ENCODE assay signal across 12 cellular contexts in the genomic region with DNA sequence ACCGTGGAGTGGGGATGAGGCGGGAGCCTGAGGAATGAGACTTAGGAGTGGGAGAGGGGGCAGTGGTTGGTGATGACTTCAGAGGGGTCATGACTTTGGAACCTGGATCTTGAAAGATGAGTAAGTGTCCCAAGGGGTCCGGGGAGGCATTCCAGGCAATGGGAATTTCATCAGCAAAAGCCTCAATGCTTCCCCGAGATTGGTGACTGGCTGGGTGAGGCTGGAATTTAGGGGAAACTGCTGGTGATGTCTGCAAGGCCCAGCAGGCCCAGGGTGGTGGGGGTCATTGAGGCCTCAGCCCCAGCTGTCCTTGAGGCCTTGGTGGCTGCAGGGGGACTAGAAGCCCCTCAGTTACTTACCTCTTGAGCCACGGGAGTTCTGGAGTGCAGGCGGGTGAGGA. TPM values are rescaled to one million over a fixed set of nuclear protein-coding genes. Genes with fewer than 3 reads are reported as not detected.
DNase-seq lines count a peak whose midpoint lies in the region; ATAC-seq, FAIRE-seq and TF ChIP-seq lines count a peak whose summit lies in the region.
"Had no signal": no experiment of that assay in that cellular context is flagged by ENCODE, and none has a peak within 500 bp of the region (broad histone marks: within the 10 kb centered on the region; RNA-seq: fewer than 3 reads in every experiment).

No MANE protein-coding gene starts in this region.

- peak overlapping the region; percentile 15 for H3K4me3 Mint-ChIP-seq in chondrocyte (ENCODE audit: unreplicated experiment)
- H3K4me3 Mint-ChIP-seq: activated naive CD4-positive, alpha-beta T cell treated with anti-CD3 and anti-CD28 coated beads for 36 hours had no signal

- peaks cover 3 to 4% of the 10 kb centered on the region in 2 experiments; a peak in 2 of 3 replicates for H3K36me3 ChIP-seq in HEK293 (ENCODE audit: control insufficient read depth in 2 of 2, insufficient read depth in 1 of 2, low read length in 2 of 2)
- peaks cover 0 to 12% of the 10 kb centered on the region in 2 experiments; a peak in 2 of 5 replicates for H3K36me3 ChIP-seq in HepG2 (replicated peaks in 1 of 2; ENCODE audit: control insufficient read depth in 1 of 2, insufficient read depth in 2 of 2, low read length in 2 of 2)
- peaks cover 0 to 9% (median 5%) of the 10 kb centered on the region in 5 donors for H3K36me3 ChIP-seq in subcutaneous abdominal adipose tissue (ENCODE audit: control insufficient read depth in 5 of 5, insufficient read depth in 5 of 5, low read length in 5 of 5)
- no peaks in the 10 kb centered on the region for H3K36me3 ChIP-seq in PC-9 (ENCODE audit: low read depth)

- TF ChIP-seq CTCF in HEK293 (tag by site-specific recombination; IDR thresholded peaks at IDR 0.05), result no peak
- TF ChIP-seq CTCF in chondrocyte (IDR thresholded peaks at IDR 0.05), result no peak
- TF ChIP-seq CTCF in HepG2 (CRISPR knock-in tag; IDR thresholded peaks at IDR 0.05), result no peak
- no peak for TF ChIP-seq CTCF in PC-9 (conservative IDR thresholded peaks at IDR 0.05)

- in situ Hi-C loops in HepG2 (cut with HindIII; ENCODE audit: extremely low pct_ligation_motif_present, low pct_unique_long_range_greater_than_20kb), result no loop called here

- H3K9me3 ChIP-seq in HEK293 (ENCODE audit: control insufficient read depth, insufficient read depth, low read depth, low read length) (no peaks in the 10 kb centered on the region), HepG2 (ENCODE audit: low read length) (no peaks in the 10 kb centered on the region), subcutaneous abdominal adipose tissue (ENCODE audit: control insufficient read depth in 5 of 5, low read length in 5 of 5) (no peaks in the 10 kb centered on the region), PC-9 (ENCODE audit: insufficient read depth, low read depth) (no peaks in the 10 kb centered on the region)

- FAIRE-seq in HepG2 (lab: Jason Lieb, UNC), result no peak

- H3K4me3 ChIP-seq in HEK293 (ENCODE audit: low read depth, low read length) (no peak overlapping the region), HepG2 (replicated peaks in 1 of 3; ENCODE audit: insufficient read depth in 1 of 3, low read depth in 2 of 3, low read length in 3 of 3) (no peak overlapping the region; a peak in 1 of 6 replicates), subcutaneous abdominal adipose tissue (ENCODE audit: low read depth in 1 of 5, low read length in 5 of 5) (no peak overlapping the region), PC-9 (no peak overlapping the region)

- H3K27me3 ChIP-seq in HepG2 (ENCODE audit: control insufficient read depth in 1 of 2, insufficient read depth in 2 of 2, low read length in 2 of 2), result no peaks in the 10 kb centered on the region
- no peaks in the 10 kb centered on the region for H3K27me3 ChIP-seq in subcutaneous abdominal adipose tissue (ENCODE audit: control insufficient read depth in 5 of 5, insufficient read depth in 4 of 5, low read length in 5 of 5)
- no peaks in the 10 kb centered on the region for H3K27me3 ChIP-seq in PC-9 (ENCODE audit: insufficient read depth, low read depth)
- H3K27me3 ChIP-seq: foreskin keratinocyte had no signal

- DNase-seq in chondrocyte (ENCODE audit: low spot score) (no peak), HepG2 (ENCODE audit: low spot score) (no peak), PC-9 (no peak), activated gamma-delta T cell (lab: John Stamatoyannopoulos, UW) (no peak)
- no peak for DNase-seq in activated CD4-positive, alpha-beta T cell treated with anti-CD3 and anti-CD28 coated beads, Interleukin-2, amount 50 U/mL, for 48 hours
- DNase-seq: activated naive CD4-positive, alpha-beta T cell treated with anti-CD3 and anti-CD28 coated beads for 36 hours; KG1; NCI-H526 had no signal

- H3K27me3 Mint-ChIP-seq in chondrocyte (ENCODE audit: low read depth), result no peaks in the 10 kb centered on the region

- TF ChIP-seq RAD21 in HepG2 (CRISPR knock-in tag; IDR thresholded peaks at IDR 0.05), result no peak

- peaks cover 93% of the 10 kb centered on the region for H3K4me1 Mint-ChIP-seq in chondrocyte (ENCODE audit: low read depth)

- BruUV-seq in HepG2 (replicated peaks; lab: Mats Ljungman, UMichigan) (no TSS peak), PC-9 (replicated peaks; lab: Mats Ljungman, UMichigan) (no TSS peak)

- no peaks in the 10 kb centered on the region for H3K9me2 ChIP-seq in PC-9 (ENCODE audit: insufficient read depth)

- peaks cover 36% of the 10 kb centered on the region for H3K4me1 ChIP-seq in HEK293 (ENCODE audit: control insufficient read depth, insufficient read depth, low read length)
- peaks cover 98% of the 10 kb centered on the region for H3K4me1 ChIP-seq in HepG2 (ENCODE audit: insufficient read depth, low read length)
- peaks cover 34 to 86% (median 67%) of the 10 kb centered on the region in 5 donors for H3K4me1 ChIP-seq in subcutaneous abdominal adipose tissue (ENCODE audit: control insufficient read depth in 5 of 5, insufficient read depth in 5 of 5, low read length in 5 of 5)
- peaks cover 63% of the 10 kb centered on the region for H3K4me1 ChIP-seq in PC-9 (replicated peaks; ENCODE audit: insufficient read depth)

- no peak for TF ChIP-seq POLR2A in HepG2 (IDR thresholded peaks at IDR 0.05; ENCODE audit: insufficient read depth in 1 of 2, low read depth in 2 of 2, low read length in 2 of 2)

- H3K9ac ChIP-seq in HepG2 (ENCODE audit: insufficient read depth, low read depth, low read length), result no peak overlapping the region
- H3K9ac ChIP-seq in subcutaneous abdominal adipose tissue (ENCODE audit: low read length in 5 of 5), result peak overlapping the region in 2 of 5 donors; percentile 5 to 29

- H3K36me3 Mint-ChIP-seq in chondrocyte (ENCODE audit: low read depth), result peaks cover 4% of the 10 kb centered on the region

- H3K27ac Mint-ChIP-seq in chondrocyte (ENCODE audit: unreplicated experiment), result peak overlapping the region; percentile 96
- H3K27ac Mint-ChIP-seq: activated naive CD4-positive, alpha-beta T cell treated with anti-CD3 and anti-CD28 coated beads for 36 hours had no signal

- no peak overlapping the region for H3K27ac ChIP-seq in HEK293 (ENCODE audit: extremely low read depth, low read depth, low read length)
- peak overlapping the region; percentile 48 for H3K27ac ChIP-seq in HepG2 (ENCODE audit: extremely low read length, insufficient read depth, low read length)
- peak overlapping the region; percentile 90 for H3K27ac ChIP-seq in subcutaneous abdominal adipose tissue (ENCODE audit: low read depth, low read length)
- no peak overlapping the region for H3K27ac ChIP-seq in PC-9

- intact Hi-C loops in HepG2 (cut with micrococcal nuclease; ENCODE audit: unreplicated experiment), result no loop called here
- intact Hi-C loops in PC-9 (cut with micrococcal nuclease; ENCODE audit: unreplicated experiment), result no loop called here

- WGBS in HepG2 (ENCODE audit: low lambda C conversion rate), result 74% methylated on average over 4 of the region's 6 CpGs

- CTCF ChIA-PET in HEK293 (lab: Yijun Ruan, JAX) (interaction anchor here (1.0 to 2.0 kb wide), 4 partner anchors 29 to 65 kb away, joined by 3 to 7 read pairs (median 6); no protein-coding TSS in a partner anchor), HepG2 (lab: Yijun Ruan, JAX; ENCODE audit: low intra/inter-chr PET ratio, low total read pairs) (no interaction called here), PC-9 (lab: Charles Lee) (no interaction called here)

- H3K4me2 ChIP-seq in HepG2 (ENCODE audit: low read depth, low read length) (no peak overlapping the region; the same call in 1 of the 2 replicates), PC-9 (no peak overlapping the region)

- peaks cover 53% of the 10 kb centered on the region for H3F3A ChIP-seq in PC-9 (ENCODE audit: insufficient read depth, low read depth)

- no peaks in the 10 kb centered on the region for H3K9me3 Mint-ChIP-seq in chondrocyte (ENCODE audit: low read depth)
- H3K9me3 Mint-ChIP-seq: activated naive CD4-positive, alpha-beta T cell treated with anti-CD3 and anti-CD28 coated beads for 36 hours had no signal

- H3K79me2 ChIP-seq in HepG2 (ENCODE audit: insufficient read depth, low read length), result peaks cover 85% of the 10 kb centered on the region
- peaks cover 72% of the 10 kb centered on the region for H3K79me2 ChIP-seq in PC-9 (ENCODE audit: low read depth)

- H2AFZ ChIP-seq in HepG2 (ENCODE audit: low read length) (no peak overlapping the region), PC-9 (no peak overlapping the region)

- ATAC-seq in HepG2, result no peak
- ATAC-seq in HG02852 (IDR thresholded peaks at IDR 0.05; ENCODE audit: unreplicated experiment), result no peak

- POLR2A ChIA-PET in HEK293 (lab: Yijun Ruan, JAX), result interaction anchor here (1.0 to 1.7 kb wide), 3 partner anchors 29 to 65 kb away, joined by 3 to 4 read pairs (median 3); no protein-coding TSS in a partner anchor
- POLR2A ChIA-PET in HepG2 (lab: Yijun Ruan, JAX), result interaction anchor here (0.8 to 1.6 kb wide), 3 partner anchors 27 to 65 kb away, joined by 3 to 8 read pairs (median 3); no protein-coding TSS in a partner anchor
- POLR2A ChIA-PET in PC-9 (lab: Charles Lee; ENCODE audit: unreplicated experiment), result interaction anchor here (1.2 kb wide), 1 partner anchor 42 kb away, joined by 17 read pairs; no protein-coding TSS in a partner anchor

- H4K20me1 ChIP-seq in HepG2 (ENCODE audit: insufficient read depth, low read length), result peaks cover 30% of the 10 kb centered on the region
- H4K20me1 ChIP-seq in PC-9 (ENCODE audit: insufficient read depth), result peaks cover 84% of the 10 kb centered on the region

- no peak for TF ChIP-seq EP300 in HepG2 (IDR thresholded peaks at IDR 0.05; ENCODE audit: low read depth in 2 of 2, low read length in 2 of 2)
- TF ChIP-seq EP300 in HepG2 (CRISPR knock-in tag; IDR thresholded peaks at IDR 0.05; ENCODE audit: borderline replicate concordance), result no peak

RNA-seq across cellular contexts. Expression of gene NDST1, which starts 7.5 kb away (rescaled TPM):
- total RNA-seq in chondrocyte, result 223 to 229 TPM (median 228 TPM) in 3 replicates
- 22.1 and 26.2 TPM in 2 replicates for total RNA-seq in HepG2 (2016; rRNA removed; fragmentation: Illumina TruSeq; extraction: Trizol)
- 6.5 and 8.8 TPM in 2 replicates for total RNA-seq in HepG2 (2016; cell fraction: cytosol; rRNA removed; fragmentation: Illumina TruSeq; extraction: Trizol; ENCODE audit: low read depth)
- 19.6 and 25.2 TPM in 2 replicates for total RNA-seq in HepG2 (2016; cell fraction: insoluble cytoplasmic fraction; rRNA removed; fragmentation: Illumina TruSeq; extraction: Trizol)
- 16.4 and 18.4 TPM in 2 replicates for total RNA-seq in HepG2 (2016; cell fraction: membrane; rRNA removed; fragmentation: Illumina TruSeq; extraction: Trizol)
- total RNA-seq in HepG2 (2016; cell fraction: nucleus; rRNA removed; fragmentation: Illumina TruSeq; extraction: Trizol), result 25.2 and 29.3 TPM in 2 replicates
- 23.8 and 35.0 TPM in 2 replicates for polyA plus RNA-seq in HepG2 (2011; rRNA removed)
- polyA plus RNA-seq in HepG2 (2011; cell fraction: cytosol; rRNA removed), result 18.9 and 20.3 TPM in 2 replicates
- polyA plus RNA-seq in HepG2 (2011; cell fraction: nucleus; rRNA removed), result 67.6 and 71.1 TPM in 2 replicates
- polyA plus RNA-seq in HepG2 (2012), result 36.0 and 40.8 TPM in 2 replicates
- polyA plus RNA-seq in HepG2 (2016; cell fraction: cytosol; fragmentation: Illumina TruSeq; extraction: Trizol; ENCODE audit: low read depth), result 2.7 and 3.1 TPM in 2 replicates
- 15.4 and 18.3 TPM in 2 replicates for polyA plus RNA-seq in HepG2 (2016; cell fraction: insoluble cytoplasmic fraction; fragmentation: Illumina TruSeq; extraction: Trizol; ENCODE audit: low read depth)
- 7.8 TPM in 2 replicates for polyA plus RNA-seq in HepG2 (2016; cell fraction: membrane; fragmentation: Illumina TruSeq; extraction: Trizol; ENCODE audit: low read depth)
- 29.1 and 30.9 TPM in 2 replicates for polyA plus RNA-seq in HepG2 (2016; cell fraction: nucleus; fragmentation: Illumina TruSeq; extraction: Trizol; ENCODE audit: insufficient read depth, low read depth)
- polyA minus RNA-seq in HepG2 (2011; rRNA and poly(A)+ RNA removed; ENCODE audit: low replicate concordance), result 12.5 and 73.9 TPM in 2 replicates
- polyA minus RNA-seq in HepG2 (2011; cell fraction: cytosol; rRNA and poly(A)+ RNA removed), result 20.8 and 29.5 TPM in 2 replicates
- polyA minus RNA-seq in HepG2 (2011; cell fraction: nucleus; rRNA and poly(A)+ RNA removed), result 55.1 and 55.2 TPM in 2 replicates
- total RNA-seq in PC-9 (2021), result 94.3 and 100.0 TPM in 2 replicates

Comparison
In these comparisons a context has a peak if more than half of its experiments do, and no peak if none do; other contexts are left out.
1. H3K27ac ChIP-seq: peak in HepG2 (single experiment) and subcutaneous abdominal adipose tissue (single experiment); none in HEK293 (single experiment) and PC-9 (single experiment).